In the genomic region with DNA sequence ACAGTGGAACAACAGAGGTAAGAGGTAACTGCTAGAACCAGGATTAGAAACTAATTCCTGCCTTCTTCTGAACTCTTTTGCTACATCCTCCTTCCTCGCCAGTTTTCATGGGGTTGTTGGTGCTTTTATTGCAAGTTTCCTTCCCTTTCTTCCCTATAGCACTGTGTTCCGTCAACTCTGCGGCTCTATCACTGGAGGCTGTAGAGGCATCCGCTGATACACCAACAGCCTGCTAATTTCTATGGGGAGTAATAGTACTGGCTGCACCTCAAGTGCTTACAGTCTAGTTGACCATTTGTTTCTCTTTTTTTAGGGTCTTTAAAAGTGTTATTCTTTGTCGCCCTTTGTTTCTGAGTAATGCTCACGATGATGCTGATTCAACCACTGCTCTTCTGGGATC, we compare ENCODE assay signal across 8 cellular contexts. TPM values are rescaled to one million over a fixed set of nuclear protein-coding genes. Genes with fewer than 3 reads are reported as not detected.
DNase-seq lines count a peak whose midpoint lies in the region; ATAC-seq and TF ChIP-seq lines count a peak whose summit lies in the region.

No MANE protein-coding gene starts in this region.

- H3K27ac ChIP-seq in thoracic aorta: no peak overlapping the region

- H3K4me1 Mint-ChIP-seq in activated CD4-positive, alpha-beta memory T cell treated with anti-CD3 and anti-CD28 coated beads for 36 hours (ENCODE audit: low read depth): peaks cover 11% of the 10 kb centered on the region

- ATAC-seq in HG03439 (IDR thresholded peaks at IDR 0.05; ENCODE audit: unreplicated experiment): peak; percentile 17
- no peak for ATAC-seq in thoracic aorta (ENCODE audit: insufficient number of reproducible peaks, low FRiP score, low read depth)
- ATAC-seq in HG02798 (IDR thresholded peaks at IDR 0.05; ENCODE audit: poor library complexity, unreplicated experiment): no peak

- no peaks in the 10 kb centered on the region for H3K27me3 Mint-ChIP-seq in activated CD4-positive, alpha-beta memory T cell treated with anti-CD3 and anti-CD28 coated beads for 36 hours

- no peak for TF ChIP-seq CTCF in thoracic aorta (IDR thresholded peaks at IDR 0.05)

- no peaks in the 10 kb centered on the region for H3K36me3 ChIP-seq in thoracic aorta

- no peaks in the 10 kb centered on the region for H3K27me3 ChIP-seq in thoracic aorta (replicated peaks; ENCODE audit: insufficient read depth)

- DNase-seq in ELR (ENCODE audit: low read depth): peak; percentile 43
- no peak for DNase-seq in activated CD4-positive, alpha-beta memory T cell treated with anti-CD3 and anti-CD28 coated beads for 36 hours
- peak; percentile 11 for DNase-seq in iris pigment epithelial cell (ENCODE audit: low read depth)
- DNase-seq in thoracic aorta (ENCODE audit: low spot score): no peak
- no peak for DNase-seq in NCI-H2196 treated with DMSO at 0.1 percent for 48 hours (lab: John Stamatoyannopoulos, UW; ENCODE audit: unreplicated experiment)
- DNase-seq in NCI-H524 treated with DMSO at 0.1 percent for 48 hours (lab: John Stamatoyannopoulos, UW): no peak

- H3K9me3 ChIP-seq in thoracic aorta: no peaks in the 10 kb centered on the region

- H3K36me3 Mint-ChIP-seq in activated CD4-positive, alpha-beta memory T cell treated with anti-CD3 and anti-CD28 coated beads for 36 hours: peaks cover 10% of the 10 kb centered on the region

- peak overlapping the region; percentile 90 for H3K4me3 ChIP-seq in thoracic aorta

- H3K9me3 Mint-ChIP-seq in activated CD4-positive, alpha-beta memory T cell treated with anti-CD3 and anti-CD28 coated beads for 36 hours: no peaks in the 10 kb centered on the region

- CTCF ChIA-PET in activated CD4-positive, alpha-beta memory T cell treated with anti-CD3 and anti-CD28 coated beads for 36 hours (lab: Charles Lee): no interaction called here

- H3K27ac Mint-ChIP-seq in activated CD4-positive, alpha-beta memory T cell treated with anti-CD3 and anti-CD28 coated beads for 36 hours: peak overlapping the region; percentile 32

- POLR2A ChIA-PET in activated CD4-positive, alpha-beta memory T cell treated with anti-CD3 and anti-CD28 coated beads for 36 hours (lab: Charles Lee): no interaction called here

- intact Hi-C loops in activated CD4-positive, alpha-beta memory T cell treated with anti-CD3 and anti-CD28 coated beads for 36 hours (cut with micrococcal nuclease): loop anchor here (2.0 to 10.0 kb wide), 2 partner anchors 337 to 545 kb away; partner anchors contain the start of genes CFAP298 and SCAF4

- peak overlapping the region; percentile 99 for H3K4me3 Mint-ChIP-seq in activated CD4-positive, alpha-beta memory T cell treated with anti-CD3 and anti-CD28 coated beads for 36 hours

- peaks cover 10 to 17% of the 10 kb centered on the region in 2 donors for H3K4me1 ChIP-seq in thoracic aorta (ENCODE audit: control insufficient read depth in 1 of 2, low read depth in 2 of 2)

RNA-seq across cellular contexts. Expression of gene MIS18A, which starts 0.8 kb away (rescaled TPM):
- 10 to 100 TPM; 34.2 to 36.1 TPM for total RNA-seq in activated CD4-positive, alpha-beta memory T cell treated with anti-CD3 and anti-CD28 coated beads for 36 hours
- 1 to 10 TPM; 3.7 to 4.6 TPM for total RNA-seq in thoracic aorta

RNA-seq across cellular contexts. Expression of gene MRAP, which starts 20.6 kb away (rescaled TPM):
- total RNA-seq in activated CD4-positive, alpha-beta memory T cell treated with anti-CD3 and anti-CD28 coated beads for 36 hours: not detected
- total RNA-seq in thoracic aorta: not detected

Comparison
In these comparisons a context has a peak if more than half of its experiments do, and no peak if none do; other contexts are left out.
1. DNase-seq: peak in ELR (single experiment) and iris pigment epithelial cell (single experiment); none in activated CD4-positive, alpha-beta memory T cell treated with anti-CD3 and anti-CD28 coated beads for 36 hours (single experiment), thoracic aorta (single experiment), NCI-H2196 treated with DMSO at 0.1 percent for 48 hours (single experiment) and NCI-H524 treated with DMSO at 0.1 percent for 48 hours (single experiment).
2. RNA of gene MIS18A, which starts 0.8 kb away (total RNA-seq): 34.2 to 36.1 TPM in activated CD4-positive, alpha-beta memory T cell treated with anti-CD3 and anti-CD28 coated beads for 36 hours; 3.7 to 4.6 TPM in thoracic aorta; every median in the first group is over 4 times any median in the second.